In genomic region chr11:207213-208176, GRCh38 we compare ENCODE assay signal across 8 cellular contexts. TPM values are rescaled to one million over a fixed set of nuclear protein-coding genes. Genes with fewer than 3 reads are reported as not detected.
A peak's percentile ranks its signal among the peaks of the same experiment; 100 is the strongest.
DNase-seq lines count a peak whose midpoint lies in the region; ATAC-seq lines count a peak whose summit lies in the region.

BET1L (minus strand) TSS chr11:207399; CDS start chr11:207321, 78 bp downstream.
RIC8A (plus strand) TSS chr11:207708; CDS start chr11:208855, 1,147 bp downstream.

- peaks cover 54% of the 10 kb centered on the region for H3K36me3 Mint-ChIP-seq in effector memory CD8-positive, alpha-beta T cell (ENCODE audit: insufficient read depth)
- H3K36me3 Mint-ChIP-seq in memory B cell = peaks cover 14% of the 10 kb centered on the region

- DNase-seq in COLO668 (lab: John Stamatoyannopoulos, UW; ENCODE audit: unreplicated experiment) = peak; percentile 82
- DNase-seq in HT1080 (ENCODE audit: low read depth) = peak; percentile 99
- DNase-seq in NOMO-1 treated with DMSO at 0.1 percent for 48 hours (lab: John Stamatoyannopoulos, UW; ENCODE audit: unreplicated experiment) = peak; percentile 98
- peak; percentile 96 for DNase-seq in activated CD8-positive, alpha-beta memory T cell treated with anti-CD3 and anti-CD28 coated beads for 4 hours (ENCODE audit: low read depth in 2 of 2)
- DNase-seq in effector memory CD8-positive, alpha-beta T cell = peak; percentile 94 to 98 (median 97)
- DNase-seq in memory B cell (ENCODE audit: low spot score in 2 of 2) = peak; percentile 96 to 98
- peak; percentile 94 for DNase-seq in stimulated activated CD8-positive, alpha-beta memory T cell treated with anti-CD3 and anti-CD28 coated beads, Interleukin-12 subunit alpha, Interleukin-12 subunit beta, amount 100 ng/mL, for 24 hours (ENCODE audit: extremely low read depth)

- H3K4me3 Mint-ChIP-seq in effector memory CD8-positive, alpha-beta T cell = peak within 1 kb of the TSS; percentile 92 to 94
- peak within 1 kb of the TSS; percentile 90 for H3K4me3 Mint-ChIP-seq in memory B cell

- no peaks in the 10 kb centered on the region for H3K9me3 Mint-ChIP-seq in effector memory CD8-positive, alpha-beta T cell
- H3K9me3 Mint-ChIP-seq in memory B cell = no peaks in the 10 kb centered on the region

- no peaks in the 10 kb centered on the region for H3K27me3 Mint-ChIP-seq in effector memory CD8-positive, alpha-beta T cell
- H3K27me3 Mint-ChIP-seq in memory B cell = no peaks in the 10 kb centered on the region

- ATAC-seq in GM21360 (IDR thresholded peaks at IDR 0.05; ENCODE audit: unreplicated experiment) = peak; percentile 65
- peak; percentile 85 for ATAC-seq in effector memory CD8-positive, alpha-beta T cell (replicated peaks)
- ATAC-seq in memory B cell (ENCODE audit: low read depth) = peak; percentile 80

- peak within 1 kb of the TSS; percentile 97 to 98 for H3K27ac Mint-ChIP-seq in effector memory CD8-positive, alpha-beta T cell
- H3K27ac Mint-ChIP-seq in memory B cell = peak within 1 kb of the TSS; percentile 90

- H3K4me1 Mint-ChIP-seq in effector memory CD8-positive, alpha-beta T cell (ENCODE audit: low read depth in 2 of 2) = peaks cover 50 to 52% of the 10 kb centered on the region in 2 donors
- peaks cover 24% of the 10 kb centered on the region for H3K4me1 Mint-ChIP-seq in memory B cell

RNA-seq across cellular contexts. Expression of gene BET1L, which starts in this region (rescaled TPM):
- 12.3 and 15.2 TPM in 2 replicates for total RNA-seq in HT1080 (2014; rRNA removed; shearing (Covaris generic))
- 46.0 and 47.8 TPM in 2 replicates for polyA plus RNA-seq in HT1080 (2015; cell fraction: cytosol; rRNA removed)
- 37.4 and 42.3 TPM in 2 replicates for polyA plus RNA-seq in HT1080 (2015; cell fraction: nucleus; rRNA removed)

RNA-seq across cellular contexts. Expression of gene RIC8A, which starts in this region (rescaled TPM):
- total RNA-seq in HT1080 (2014; rRNA removed; shearing (Covaris generic)) = 205 and 220 TPM in 2 replicates
- polyA plus RNA-seq in HT1080 (2015; cell fraction: cytosol; rRNA removed) = 102 TPM in 2 replicates
- polyA plus RNA-seq in HT1080 (2015; cell fraction: nucleus; rRNA removed) = 132 and 140 TPM in 2 replicates

Comparison
In these comparisons a context has a peak if more than half of its experiments do, and no peak if none do; other contexts are left out.
1. Peak in every context shown above with its lines: DNase-seq and ATAC-seq.